Comparison of ENCODE assay signal across 8 cellular contexts in genomic region chr1:121362234-121362883, GRCh38.
DNase-seq lines count a peak whose midpoint lies in the region; ATAC-seq and TF ChIP-seq lines count a peak whose summit lies in the region.
"Not testable (repeated sequence)": the region's sequence is repeated elsewhere in the genome, so short reads cannot be mapped to it uniquely, and the experiment has no call there.

No MANE protein-coding gene starts in this region.

- CTCF ChIA-PET in activated CD4-positive, alpha-beta T cell treated with anti-CD3 and anti-CD28 coated beads for 36 hours (lab: Charles Lee); activated naive CD4-positive, alpha-beta T cell treated with anti-CD3 and anti-CD28 coated beads for 36 hours (lab: Charles Lee): not testable (repeated sequence)

- POLR2A ChIA-PET in activated CD4-positive, alpha-beta T cell treated with anti-CD3 and anti-CD28 coated beads for 36 hours (lab: Charles Lee) = not testable (repeated sequence)

- not testable (repeated sequence) for H3K36me3 ChIP-seq in right lobe of liver, sigmoid colon, upper lobe of right lung

- H3K27ac ChIP-seq in right lobe of liver, sigmoid colon, upper lobe of right lung: not testable (repeated sequence)

- intact Hi-C loops in activated CD4-positive, alpha-beta T cell treated with anti-CD3 and anti-CD28 coated beads for 36 hours (cut with DNase I, micrococcal nuclease); activated naive CD4-positive, alpha-beta T cell treated with anti-CD3 and anti-CD28 coated beads for 36 hours (cut with micrococcal nuclease); right lobe of liver (cut with DNase I); sigmoid colon (cut with DNase I); upper lobe of right lung (cut with DNase I): not testable (repeated sequence)

- H3K27ac Mint-ChIP-seq in activated CD4-positive, alpha-beta T cell treated with anti-CD3 and anti-CD28 coated beads for 36 hours = peak overlapping the region; percentile 70
- H3K27ac Mint-ChIP-seq in activated naive CD4-positive, alpha-beta T cell treated with anti-CD3 and anti-CD28 coated beads for 36 hours = not testable (repeated sequence)

- TF ChIP-seq POLR2A in right lobe of liver (IDR thresholded peaks at IDR 0.05); sigmoid colon (IDR thresholded peaks at IDR 0.05): not testable (repeated sequence)

- H3K4me1 Mint-ChIP-seq in activated CD4-positive, alpha-beta T cell treated with anti-CD3 and anti-CD28 coated beads for 36 hours; activated naive CD4-positive, alpha-beta T cell treated with anti-CD3 and anti-CD28 coated beads for 36 hours (ENCODE audit: low read depth): not testable (repeated sequence)

- ATAC-seq in HG03442 (IDR thresholded peaks at IDR 0.05; ENCODE audit: unreplicated experiment) (peak; percentile 41), esophagus mucosa (peak; percentile 61), right lobe of liver (peak; percentile 77 to 83 (median 82)), upper lobe of right lung (peak; percentile 91)
- peak; percentile 72 for ATAC-seq in activated CD4-positive, alpha-beta T cell treated with anti-CD3 and anti-CD28 coated beads for 36 hours

- not testable (repeated sequence) for H3K36me3 Mint-ChIP-seq in activated CD4-positive, alpha-beta T cell treated with anti-CD3 and anti-CD28 coated beads for 36 hours (ENCODE audit: low read depth); activated naive CD4-positive, alpha-beta T cell treated with anti-CD3 and anti-CD28 coated beads for 36 hours (ENCODE audit: low read depth)

- H3K4me3 ChIP-seq in right lobe of liver, sigmoid colon, upper lobe of right lung: not testable (repeated sequence)

- H3K27me3 ChIP-seq in right lobe of liver, sigmoid colon, upper lobe of right lung: not testable (repeated sequence)

- TF ChIP-seq EP300 in sigmoid colon (IDR thresholded peaks at IDR 0.05) = not testable (repeated sequence)

- WGBS in right lobe of liver (ENCODE audit: insufficient coverage, low coverage, low lambda C conversion rate, missing lambda C conversion rate) = no CpG with 5 or more reads among the region's 4 CpGs
- 57 to 61% methylated on average over 3 of the region's 4 CpGs for WGBS in sigmoid colon, 2 donors

- not testable (repeated sequence) for TF ChIP-seq CTCF in right lobe of liver (IDR thresholded peaks at IDR 0.05); sigmoid colon (IDR thresholded peaks at IDR 0.05); upper lobe of right lung (IDR thresholded peaks at IDR 0.05)

- H3K27me3 Mint-ChIP-seq in activated CD4-positive, alpha-beta T cell treated with anti-CD3 and anti-CD28 coated beads for 36 hours; activated naive CD4-positive, alpha-beta T cell treated with anti-CD3 and anti-CD28 coated beads for 36 hours (ENCODE audit: low read depth): not testable (repeated sequence)

- H3K4me1 ChIP-seq in right lobe of liver, sigmoid colon, upper lobe of right lung: not testable (repeated sequence)

- H3K4me3 Mint-ChIP-seq in activated CD4-positive, alpha-beta T cell treated with anti-CD3 and anti-CD28 coated beads for 36 hours; activated naive CD4-positive, alpha-beta T cell treated with anti-CD3 and anti-CD28 coated beads for 36 hours: not testable (repeated sequence)

- H3K9me3 Mint-ChIP-seq in activated CD4-positive, alpha-beta T cell treated with anti-CD3 and anti-CD28 coated beads for 36 hours (ENCODE audit: low read depth); activated naive CD4-positive, alpha-beta T cell treated with anti-CD3 and anti-CD28 coated beads for 36 hours: not testable (repeated sequence)

- not testable (repeated sequence) for H3K9me3 ChIP-seq in right lobe of liver, sigmoid colon, upper lobe of right lung

- DNase-seq in SIG-M5 treated with dmso at 0.1 percent for 504 hours (lab: John Stamatoyannopoulos, UW; ENCODE audit: unreplicated experiment) (peak; percentile 48), right lobe of liver (peak; percentile 29 to 55 (median 41)), sigmoid colon (peak; percentile 73), upper lobe of right lung (peak; percentile 59)
- peak; percentile 33 for DNase-seq in activated CD4-positive, alpha-beta T cell treated with anti-CD3 and anti-CD28 coated beads for 36 hours
- peak; percentile 7 for DNase-seq in activated naive CD4-positive, alpha-beta T cell treated with anti-CD3 and anti-CD28 coated beads for 36 hours

Comparison
In these comparisons a context has a peak if more than half of its experiments do, and no peak if none do; other contexts are left out.
1. ATAC-seq: peak in every context shown above with its lines; median percentile 91 in upper lobe of right lung; 82 in right lobe of liver; 72 in activated CD4-positive, alpha-beta T cell treated with anti-CD3 and anti-CD28 coated beads for 36 hours; 61 in esophagus mucosa; 41 in HG03442.
2. DNase-seq: peak in every context shown above with its lines; median percentile 73 in sigmoid colon; 59 in upper lobe of right lung; 48 in SIG-M5 treated with dmso at 0.1 percent for 504 hours; 41 in right lobe of liver; 33 in activated CD4-positive, alpha-beta T cell treated with anti-CD3 and anti-CD28 coated beads for 36 hours; 7 in activated naive CD4-positive, alpha-beta T cell treated with anti-CD3 and anti-CD28 coated beads for 36 hours.